Comparison of ENCODE assay signal across 1 cellular context in the genomic region with DNA sequence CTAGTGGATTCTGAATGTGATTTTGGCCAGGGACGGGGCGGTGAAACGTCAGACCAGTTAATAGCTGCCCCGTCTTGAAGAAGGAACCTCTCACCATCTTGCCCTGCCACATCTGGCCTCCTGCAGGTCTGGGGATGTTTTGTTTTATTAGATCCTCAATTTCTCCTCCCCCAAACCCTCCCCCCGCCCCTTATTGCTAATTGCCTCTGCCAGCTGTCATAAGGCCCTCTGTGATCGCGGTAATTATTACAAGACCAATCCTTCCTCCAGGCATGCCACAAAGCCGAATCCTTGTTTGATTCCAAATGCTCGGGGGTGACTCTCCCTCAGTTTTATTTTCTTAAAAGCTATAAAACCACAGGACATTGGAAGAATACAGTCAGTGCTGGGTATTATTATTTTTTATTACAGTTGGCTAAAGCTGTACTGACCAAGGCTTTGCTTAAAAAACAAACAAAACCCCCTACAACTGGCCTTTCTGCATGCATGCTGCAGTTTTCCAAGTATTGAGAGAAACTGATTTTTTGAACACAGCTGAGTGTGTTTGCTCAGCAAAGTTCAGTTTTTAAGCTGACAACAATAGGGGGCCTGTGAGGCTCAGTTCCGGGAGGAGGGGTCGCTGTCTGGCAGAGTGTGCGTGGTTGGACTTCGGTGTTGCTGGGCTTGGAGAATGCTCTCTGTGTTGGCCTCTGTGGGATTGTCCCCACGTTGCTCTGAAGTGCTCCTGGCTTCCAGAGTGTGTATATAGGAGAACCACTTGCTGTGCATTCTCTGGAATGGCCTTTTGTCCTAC.
A peak's percentile ranks its signal among the peaks of the same experiment; 100 is the strongest.
TF ChIP-seq lines count a peak whose summit lies in the region.

No MANE protein-coding gene starts in this region.

TF ChIP-seq in HepG2, 621 proteins besides CTCF, POLR2A, EP300 and RAD21 (continued from another document):
- TF ChIP-seq BCL3 (CRISPR knock-in tag; IDR thresholded peaks at IDR 0.05) = no peak
- no peak for TF ChIP-seq ZNF180 (CRISPR knock-in tag; IDR thresholded peaks at IDR 0.05; ENCODE audit: borderline replicate concordance, low read depth)
- no peak for TF ChIP-seq KMT2A (CRISPR knock-in tag; IDR thresholded peaks at IDR 0.05)
- no peak for TF ChIP-seq KLF6 (CRISPR knock-in tag; IDR thresholded peaks at IDR 0.05)
- TF ChIP-seq, protein P1, sequence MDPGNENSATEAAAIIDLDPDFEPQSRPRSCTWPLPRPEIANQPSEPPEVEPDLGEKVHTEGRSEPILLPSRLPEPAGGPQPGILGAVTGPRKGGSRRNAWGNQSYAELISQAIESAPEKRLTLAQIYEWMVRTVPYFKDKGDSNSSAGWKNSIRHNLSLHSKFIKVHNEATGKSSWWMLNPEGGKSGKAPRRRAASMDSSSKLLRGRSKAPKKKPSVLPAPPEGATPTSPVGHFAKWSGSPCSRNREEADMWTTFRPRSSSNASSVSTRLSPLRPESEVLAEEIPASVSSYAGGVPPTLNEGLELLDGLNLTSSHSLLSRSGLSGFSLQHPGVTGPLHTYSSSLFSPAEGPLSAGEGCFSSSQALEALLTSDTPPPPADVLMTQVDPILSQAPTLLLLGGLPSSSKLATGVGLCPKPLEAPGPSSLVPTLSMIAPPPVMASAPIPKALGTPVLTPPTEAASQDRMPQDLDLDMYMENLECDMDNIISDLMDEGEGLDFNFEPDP (CRISPR knock-in tag; conservative IDR thresholded peaks at IDR 0.05) = no peak
- TF ChIP-seq NR2C2 (CRISPR knock-in tag; IDR thresholded peaks at IDR 0.05; ENCODE audit: borderline replicate concordance) = peak; percentile 45; the same call in 1 of the 2 replicates
- TF ChIP-seq NFIB (CRISPR knock-in tag; IDR thresholded peaks at IDR 0.05; ENCODE audit: borderline replicate concordance) = no peak
- no peak for TF ChIP-seq CENPBD1 (CRISPR knock-in tag; IDR thresholded peaks at IDR 0.05; ENCODE audit: borderline replicate concordance, low read depth)
- TF ChIP-seq, protein P2, sequence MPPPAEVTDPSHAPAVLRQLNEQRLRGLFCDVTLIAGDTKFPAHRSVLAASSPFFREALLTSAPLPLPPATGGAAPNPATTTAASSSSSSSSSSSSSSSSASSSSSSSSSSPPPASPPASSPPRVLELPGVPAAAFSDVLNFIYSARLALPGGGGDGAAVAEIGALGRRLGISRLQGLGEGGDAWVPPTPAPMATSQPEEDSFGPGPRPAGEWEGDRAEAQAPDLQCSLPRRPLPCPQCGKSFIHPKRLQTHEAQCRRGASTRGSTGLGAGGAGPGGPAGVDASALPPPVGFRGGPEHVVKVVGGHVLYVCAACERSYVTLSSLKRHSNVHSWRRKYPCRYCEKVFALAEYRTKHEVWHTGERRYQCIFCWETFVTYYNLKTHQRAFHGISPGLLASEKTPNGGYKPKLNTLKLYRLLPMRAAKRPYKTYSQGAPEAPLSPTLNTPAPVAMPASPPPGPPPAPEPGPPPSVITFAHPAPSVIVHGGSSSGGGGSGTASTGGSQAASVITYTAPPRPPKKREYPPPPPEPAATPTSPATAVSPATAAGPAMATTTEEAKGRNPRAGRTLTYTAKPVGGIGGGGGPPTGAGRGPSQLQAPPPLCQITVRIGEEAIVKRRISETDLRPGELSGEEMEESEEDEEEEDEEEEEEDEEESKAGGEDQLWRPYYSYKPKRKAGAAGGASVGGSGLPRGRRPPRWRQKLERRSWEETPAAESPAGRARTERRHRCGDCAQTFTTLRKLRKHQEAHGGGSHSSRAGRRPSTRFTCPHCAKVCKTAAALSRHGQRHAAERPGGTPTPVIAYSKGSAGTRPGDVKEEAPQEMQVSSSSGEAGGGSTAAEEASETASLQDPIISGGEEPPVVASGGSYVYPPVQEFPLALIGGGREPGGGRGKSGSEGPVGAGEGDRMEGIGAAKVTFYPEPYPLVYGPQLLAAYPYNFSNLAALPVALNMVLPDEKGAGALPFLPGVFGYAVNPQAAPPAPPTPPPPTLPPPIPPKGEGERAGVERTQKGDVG (CRISPR knock-in tag; IDR thresholded peaks at IDR 0.05; ENCODE audit: borderline replicate concordance) = no peak
- TF ChIP-seq ZNF577 (CRISPR knock-in tag; IDR thresholded peaks at IDR 0.05; ENCODE audit: borderline replicate concordance, low read depth) = no peak
- no peak for TF ChIP-seq ZNF350 (CRISPR knock-in tag; IDR thresholded peaks at IDR 0.05; ENCODE audit: borderline replicate concordance, low read depth)
- no peak for TF ChIP-seq ATF7 (IDR thresholded peaks at IDR 0.05)
- TF ChIP-seq ATF7 (CRISPR knock-in tag; IDR thresholded peaks at IDR 0.05) = no peak
- no peak for TF ChIP-seq NFYB (CRISPR knock-in tag; IDR thresholded peaks at IDR 0.05)
- TF ChIP-seq NFATC3 (CRISPR knock-in tag; IDR thresholded peaks at IDR 0.05) = no peak
- TF ChIP-seq ZNF616 (CRISPR knock-in tag; IDR thresholded peaks at IDR 0.05; ENCODE audit: low read depth) = no peak
- TF ChIP-seq HMGA1 (CRISPR knock-in tag; conservative IDR thresholded peaks at IDR 0.05) = no peak
- TF ChIP-seq THAP11 (CRISPR knock-in tag; IDR thresholded peaks at IDR 0.05) = peak; percentile 88
- TF ChIP-seq ZNF501 (CRISPR knock-in tag; IDR thresholded peaks at IDR 0.05) = no peak
- no peak for TF ChIP-seq GTF3A (CRISPR knock-in tag; conservative IDR thresholded peaks at IDR 0.05)
- TF ChIP-seq ZNF790 (CRISPR knock-in tag; IDR thresholded peaks at IDR 0.05; ENCODE audit: borderline replicate concordance) = no peak
- no peak for TF ChIP-seq ZNF326 (CRISPR knock-in tag; IDR thresholded peaks at IDR 0.05; ENCODE audit: borderline replicate concordance)
- peak; percentile 43; the same call in 1 of the 2 replicates for TF ChIP-seq SPEN (CRISPR knock-in tag; IDR thresholded peaks at IDR 0.05; ENCODE audit: low read depth)
- TF ChIP-seq ZC3H4 (CRISPR knock-in tag; IDR thresholded peaks at IDR 0.05; ENCODE audit: borderline replicate concordance) = no peak
- no peak for TF ChIP-seq SRF (IDR thresholded peaks at IDR 0.05; ENCODE audit: low read depth, low read length)
- TF ChIP-seq DR1 (CRISPR knock-in tag; IDR thresholded peaks at IDR 0.05) = no peak
- no peak for TF ChIP-seq HDAC6 (IDR thresholded peaks at IDR 0.05; ENCODE audit: low read depth, low read length)
- TF ChIP-seq ZNF331 (CRISPR knock-in tag; IDR thresholded peaks at IDR 0.05) = peak; percentile 56; the same call in 1 of the 2 replicates
- no peak for TF ChIP-seq ZNF619 (CRISPR knock-in tag; IDR thresholded peaks at IDR 0.05)
- peak; percentile 63 for TF ChIP-seq ZFX (CRISPR knock-in tag; IDR thresholded peaks at IDR 0.05; ENCODE audit: low read depth)
- peak; percentile 16; the same call in 1 of the 2 replicates for TF ChIP-seq ESRRA (CRISPR knock-in tag; IDR thresholded peaks at IDR 0.05; ENCODE audit: low read depth)
- peak; percentile 58; the same call in 1 of the 2 replicates for TF ChIP-seq ZNF644 (CRISPR knock-in tag; IDR thresholded peaks at IDR 0.05; ENCODE audit: low read depth)
- TF ChIP-seq, protein P3, sequence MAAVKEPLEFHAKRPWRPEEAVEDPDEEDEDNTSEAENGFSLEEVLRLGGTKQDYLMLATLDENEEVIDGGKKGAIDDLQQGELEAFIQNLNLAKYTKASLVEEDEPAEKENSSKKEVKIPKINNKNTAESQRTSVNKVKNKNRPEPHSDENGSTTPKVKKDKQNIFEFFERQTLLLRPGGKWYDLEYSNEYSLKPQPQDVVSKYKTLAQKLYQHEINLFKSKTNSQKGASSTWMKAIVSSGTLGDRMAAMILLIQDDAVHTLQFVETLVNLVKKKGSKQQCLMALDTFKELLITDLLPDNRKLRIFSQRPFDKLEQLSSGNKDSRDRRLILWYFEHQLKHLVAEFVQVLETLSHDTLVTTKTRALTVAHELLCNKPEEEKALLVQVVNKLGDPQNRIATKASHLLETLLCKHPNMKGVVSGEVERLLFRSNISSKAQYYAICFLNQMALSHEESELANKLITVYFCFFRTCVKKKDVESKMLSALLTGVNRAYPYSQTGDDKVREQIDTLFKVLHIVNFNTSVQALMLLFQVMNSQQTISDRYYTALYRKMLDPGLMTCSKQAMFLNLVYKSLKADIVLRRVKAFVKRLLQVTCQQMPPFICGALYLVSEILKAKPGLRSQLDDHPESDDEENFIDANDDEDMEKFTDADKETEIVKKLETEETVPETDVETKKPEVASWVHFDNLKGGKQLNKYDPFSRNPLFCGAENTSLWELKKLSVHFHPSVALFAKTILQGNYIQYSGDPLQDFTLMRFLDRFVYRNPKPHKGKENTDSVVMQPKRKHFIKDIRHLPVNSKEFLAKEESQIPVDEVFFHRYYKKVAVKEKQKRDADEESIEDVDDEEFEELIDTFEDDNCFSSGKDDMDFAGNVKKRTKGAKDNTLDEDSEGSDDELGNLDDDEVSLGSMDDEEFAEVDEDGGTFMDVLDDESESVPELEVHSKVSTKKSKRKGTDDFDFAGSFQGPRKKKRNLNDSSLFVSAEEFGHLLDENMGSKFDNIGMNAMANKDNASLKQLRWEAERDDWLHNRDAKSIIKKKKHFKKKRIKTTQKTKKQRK (IDR thresholded peaks at IDR 0.05; ENCODE audit: low read length) = no peak
- no peak for TF ChIP-seq JUND (CRISPR knock-in tag; IDR thresholded peaks at IDR 0.05)
- TF ChIP-seq, protein P4, sequence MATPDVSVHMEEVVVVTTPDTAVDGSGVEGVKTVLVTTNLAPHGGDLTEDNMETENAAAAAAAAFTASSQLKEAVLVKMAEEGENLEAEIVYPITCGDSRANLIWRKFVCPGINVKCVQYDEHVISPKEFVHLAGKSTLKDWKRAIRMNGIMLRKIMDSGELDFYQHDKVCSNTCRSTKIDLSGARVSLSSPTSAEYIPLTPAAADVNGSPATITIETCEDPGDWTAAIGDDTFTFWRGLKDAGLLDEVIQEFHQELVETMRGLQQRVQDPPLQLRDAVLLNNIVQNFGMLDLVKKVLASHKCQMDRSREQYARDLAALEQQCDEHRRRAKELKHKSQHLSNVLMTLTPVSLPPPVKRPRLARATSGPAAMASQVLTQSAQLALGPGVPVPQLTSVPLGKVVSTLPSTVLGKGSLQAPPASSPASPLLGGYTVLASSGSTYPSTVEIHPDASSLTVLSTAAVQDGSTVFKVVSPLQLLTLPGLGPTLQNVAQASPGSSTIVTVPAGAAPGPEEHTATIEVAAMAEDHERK (CRISPR knock-in tag; IDR thresholded peaks at IDR 0.05; ENCODE audit: low read depth) = no peak
- no peak for TF ChIP-seq ZNF224 (CRISPR knock-in tag; IDR thresholded peaks at IDR 0.05)
- TF ChIP-seq TCF12 (IDR thresholded peaks at IDR 0.05) = no peak
- no peak for TF ChIP-seq TCF12 (CRISPR knock-in tag; IDR thresholded peaks at IDR 0.05)
- no peak for TF ChIP-seq ZBTB21 (CRISPR knock-in tag; IDR thresholded peaks at IDR 0.05)
- no peak for TF ChIP-seq ZNF883 (CRISPR knock-in tag; IDR thresholded peaks at IDR 0.05; ENCODE audit: not compliant biosample characterization)
- TF ChIP-seq ZC3H13 (CRISPR knock-in tag; IDR thresholded peaks at IDR 0.05) = peak; percentile 37; the same call in 1 of the 2 replicates
- TF ChIP-seq HDAC2 (CRISPR knock-in tag; IDR thresholded peaks at IDR 0.05) = peak; percentile 95
- peak; percentile 92 for TF ChIP-seq ZBTB7A (CRISPR knock-in tag; IDR thresholded peaks at IDR 0.05)
- no peak for TF ChIP-seq ZNF558 (CRISPR knock-in tag; IDR thresholded peaks at IDR 0.05; ENCODE audit: borderline replicate concordance)
- TF ChIP-seq ZNF768 (CRISPR knock-in tag; IDR thresholded peaks at IDR 0.05) = no peak; the same call in 1 of the 2 replicates
- no peak for TF ChIP-seq ZNF547 (CRISPR knock-in tag; IDR thresholded peaks at IDR 0.05)
- TF ChIP-seq, protein P5, sequence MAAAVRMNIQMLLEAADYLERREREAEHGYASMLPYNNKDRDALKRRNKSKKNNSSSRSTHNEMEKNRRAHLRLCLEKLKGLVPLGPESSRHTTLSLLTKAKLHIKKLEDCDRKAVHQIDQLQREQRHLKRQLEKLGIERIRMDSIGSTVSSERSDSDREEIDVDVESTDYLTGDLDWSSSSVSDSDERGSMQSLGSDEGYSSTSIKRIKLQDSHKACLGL (CRISPR knock-in tag; IDR thresholded peaks at IDR 0.05) = no peak
- no peak for TF ChIP-seq EED (CRISPR knock-in tag; IDR thresholded peaks at IDR 0.05)
- TF ChIP-seq ETV6 (CRISPR knock-in tag; conservative IDR thresholded peaks at IDR 0.05) = no peak
- no peak for TF ChIP-seq ZNF34 (CRISPR knock-in tag; IDR thresholded peaks at IDR 0.05; ENCODE audit: borderline replicate concordance)
- TF ChIP-seq, protein P6, sequence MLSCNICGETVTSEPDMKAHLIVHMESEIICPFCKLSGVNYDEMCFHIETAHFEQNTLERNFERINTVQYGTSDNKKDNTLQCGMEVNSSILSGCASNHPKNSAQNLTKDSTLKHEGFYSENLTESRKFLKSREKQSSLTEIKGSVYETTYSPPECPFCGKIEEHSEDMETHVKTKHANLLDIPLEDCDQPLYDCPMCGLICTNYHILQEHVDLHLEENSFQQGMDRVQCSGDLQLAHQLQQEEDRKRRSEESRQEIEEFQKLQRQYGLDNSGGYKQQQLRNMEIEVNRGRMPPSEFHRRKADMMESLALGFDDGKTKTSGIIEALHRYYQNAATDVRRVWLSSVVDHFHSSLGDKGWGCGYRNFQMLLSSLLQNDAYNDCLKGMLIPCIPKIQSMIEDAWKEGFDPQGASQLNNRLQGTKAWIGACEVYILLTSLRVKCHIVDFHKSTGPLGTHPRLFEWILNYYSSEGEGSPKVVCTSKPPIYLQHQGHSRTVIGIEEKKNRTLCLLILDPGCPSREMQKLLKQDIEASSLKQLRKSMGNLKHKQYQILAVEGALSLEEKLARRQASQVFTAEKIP (CRISPR knock-in tag; IDR thresholded peaks at IDR 0.05; ENCODE audit: borderline replicate concordance) = no peak
TF ChIP-seq in HepG2: peak in this region for 149.
